ENCODE assay signal across 10 cellular contexts in genomic region chr19:12000152-12000981, GRCh38. TPM values are rescaled to one million over a fixed set of nuclear protein-coding genes. Genes with fewer than 3 reads are reported as not detected.
A peak's percentile ranks its signal among the peaks of the same experiment; 100 is the strongest.
DNase-seq lines count a peak whose midpoint lies in the region; ATAC-seq, FAIRE-seq and TF ChIP-seq lines count a peak whose summit lies in the region.
"Had no signal": no experiment of that assay in that cellular context is flagged by ENCODE, and none has a peak within 500 bp of the region (broad histone marks: within the 10 kb centered on the region; RNA-seq: fewer than 3 reads in every experiment).

No MANE protein-coding gene starts in this region.

- H3K9me3 ChIP-seq in T-helper 17 cell (ENCODE audit: control insufficient read depth, low read length, poor library complexity, severe bottlenecking) (no peaks in the 10 kb centered on the region), small intestine (ENCODE audit: control insufficient read depth, low read depth) (no peaks in the 10 kb centered on the region)

- H3K27ac Mint-ChIP-seq in T-helper 17 cell, result peak overlapping the region; percentile 11
- H3K27ac Mint-ChIP-seq: progenitor cell of endocrine pancreas had no signal

- H3K4me1 ChIP-seq in small intestine (ENCODE audit: control insufficient read depth in 2 of 2, insufficient read depth in 1 of 2, low read depth in 1 of 2, low read length in 1 of 2), result peaks cover 0 to 3% of the 10 kb centered on the region in 2 donors

- no peak for TF ChIP-seq CTCF in GM10266 (IDR thresholded peaks at IDR 0.05; ENCODE audit: control insufficient read depth, insufficient read depth, low read depth, missing control alignments)

- no peaks in the 10 kb centered on the region for H3K27me3 Mint-ChIP-seq in T-helper 17 cell
- H3K27me3 Mint-ChIP-seq: progenitor cell of endocrine pancreas had no signal

- peaks cover 19% of the 10 kb centered on the region for H3K4me1 Mint-ChIP-seq in T-helper 17 cell

- no peak for FAIRE-seq in small intestine (lab: Jason Lieb, UNC)

- peak; percentile 52 for ATAC-seq in GM21381 (IDR thresholded peaks at IDR 0.05; ENCODE audit: unreplicated experiment)
- peak; percentile 21 for ATAC-seq in T-helper 17 cell
- ATAC-seq in GM21515 (IDR thresholded peaks at IDR 0.05; ENCODE audit: unreplicated experiment), result no peak

- no peak overlapping the region for H3K4me3 ChIP-seq in small intestine (ENCODE audit: low read depth in 1 of 2, low read length in 2 of 2)

- H3K27ac ChIP-seq in small intestine (ENCODE audit: low read depth in 1 of 2, low read length in 1 of 2), result no peak overlapping the region

- 68 to 90% (median 70%) methylated on average over 9 of the region's 9 CpGs for WGBS in small intestine, 3 donors

- H3K27me3 ChIP-seq in small intestine (ENCODE audit: control insufficient read depth in 2 of 2, insufficient read depth in 2 of 2, low read length in 2 of 2), result no peaks in the 10 kb centered on the region

- DNase-seq in GM10266 (ENCODE audit: extremely low spot score) (peak; percentile 63), T-helper 17 cell (no peak), glomerular visceral epithelial cell (ENCODE audit: extremely low spot score) (peak; percentile 22), small intestine (no peak), NOMO-1 treated with dmso at 0.1 percent for 144 hours (lab: John Stamatoyannopoulos, UW; ENCODE audit: unreplicated experiment) (no peak), NCI-H345 (lab: John Stamatoyannopoulos, UW) (no peak)

- no peak overlapping the region for H3K4me3 Mint-ChIP-seq in T-helper 17 cell

- H3K36me3 ChIP-seq in small intestine (ENCODE audit: control insufficient read depth in 2 of 2, insufficient read depth in 2 of 2, low read length in 2 of 2), result peaks cover 0 to 2% of the 10 kb centered on the region in 2 donors

- peaks cover 5% of the 10 kb centered on the region for H3K36me3 Mint-ChIP-seq in T-helper 17 cell (ENCODE audit: low read depth)

RNA-seq across cellular contexts. Expression of gene ZNF433, which starts 35.1 kb away (rescaled TPM):
- total RNA-seq in T-helper 17 cell, result 1 to 10 TPM in 1 of 2 donors, under 1 TPM in 1; 0.85 to 1.3 TPM
- polyA plus RNA-seq in small intestine, result 1 to 10 TPM in 1 of 3 donors, under 1 TPM in 2; 0.22 to 1.6 (median 0.27) TPM
- total RNA-seq: G401 had no signal

RNA-seq across cellular contexts. Expression of gene ZNF763, which starts 35.5 kb away (rescaled TPM):
- total RNA-seq in T-helper 17 cell, result 1 to 10 TPM; 1.5 to 1.7 TPM
- polyA plus RNA-seq in small intestine, result 1 to 10 TPM; 1.9 to 5.1 (median 2.4) TPM

RNA-seq across cellular contexts. Expression of gene ZNF878, which starts 52.4 kb away (rescaled TPM):
- total RNA-seq in T-helper 17 cell, result not detected
- under 1 TPM in 1 of 3 donors, not detected in 2; 0.15 TPM for polyA plus RNA-seq in small intestine

Comparison
In these comparisons a context has a peak if more than half of its experiments do, and no peak if none do; other contexts are left out.
1. DNase-seq: peak in GM10266 (single experiment) and glomerular visceral epithelial cell (single experiment); none in T-helper 17 cell (0 of 3), small intestine (single experiment), NOMO-1 treated with dmso at 0.1 percent for 144 hours (single experiment) and NCI-H345 (single experiment).